ENCODE assay signal across 16 cellular contexts in genomic region chr12:49807991-49808580, GRCh38. TPM values are rescaled to one million over a fixed set of nuclear protein-coding genes. Genes with fewer than 3 reads are reported as not detected.
DNase-seq lines count a peak whose midpoint lies in the region; ATAC-seq and TF ChIP-seq lines count a peak whose summit lies in the region.
"Had no signal": no experiment of that assay in that cellular context is flagged by ENCODE, and none has a peak within 500 bp of the region (broad histone marks: within the 10 kb centered on the region; RNA-seq: fewer than 3 reads in every experiment).

No MANE protein-coding gene starts in this region.

- intact Hi-C loops in breast epithelium (cut with DNase I; ENCODE audit: low total_unique reads), result no loop called here
- intact Hi-C loops in MCF 10A (cut with micrococcal nuclease), result no loop called here
- intact Hi-C loops in activated CD8-positive, alpha-beta T cell treated with anti-CD3 and anti-CD28 coated beads for 36 hours (cut with micrococcal nuclease), result no loop called here

- TF ChIP-seq CTCF in breast epithelium (IDR thresholded peaks at IDR 0.05) (no peak), MCF 10A (IDR thresholded peaks at IDR 0.05; ENCODE audit: unreplicated experiment) (no peak), right atrium auricular region (IDR thresholded peaks at IDR 0.05) (no peak), osteocyte (IDR thresholded peaks at IDR 0.05) (no peak), upper lobe of left lung (IDR thresholded peaks at IDR 0.05) (no peak)
- TF ChIP-seq CTCF in activated CD8-positive, alpha-beta T cell treated with anti-CD3 and anti-CD28 coated beads for 36 hours (IDR thresholded peaks at IDR 0.05), result no peak

- H3K27ac Mint-ChIP-seq in MCF 10A (ENCODE audit: low read depth, unreplicated experiment) (no peak overlapping the region), osteocyte (ENCODE audit: unreplicated experiment) (peak overlapping the region; percentile 3)
- H3K27ac Mint-ChIP-seq in activated CD8-positive, alpha-beta T cell treated with anti-CD3 and anti-CD28 coated beads for 36 hours, result no peak overlapping the region

- no TSS peak for BruUV-seq in MCF 10A (replicated peaks; lab: Mats Ljungman, UMichigan)

- no peak for TF ChIP-seq POLR2A in breast epithelium (IDR thresholded peaks at IDR 0.05)
- TF ChIP-seq POLR2A in upper lobe of left lung (IDR thresholded peaks at IDR 0.05), result no peak
- TF ChIP-seq POLR2A in erythroblast (IDR thresholded peaks at IDR 0.05; ENCODE audit: low read length), result no peak

- H3K27me3 ChIP-seq in breast epithelium (no peaks in the 10 kb centered on the region), right atrium auricular region (no peaks in the 10 kb centered on the region), upper lobe of left lung (no peaks in the 10 kb centered on the region)

- H3K4me1 ChIP-seq in breast epithelium (peaks cover 0 to 7% of the 10 kb centered on the region in 2 donors), right atrium auricular region (peaks cover 0 to 52% of the 10 kb centered on the region in 2 donors), upper lobe of left lung (peaks cover 22 to 36% (median 24%) of the 10 kb centered on the region in 4 donors)

- H3K9me3 Mint-ChIP-seq in MCF 10A (ENCODE audit: unreplicated experiment), result no peaks in the 10 kb centered on the region
- no peaks in the 10 kb centered on the region for H3K9me3 Mint-ChIP-seq in osteocyte (ENCODE audit: unreplicated experiment)
- no peaks in the 10 kb centered on the region for H3K9me3 Mint-ChIP-seq in activated CD8-positive, alpha-beta T cell treated with anti-CD3 and anti-CD28 coated beads for 36 hours
- H3K9me3 Mint-ChIP-seq: CD4-positive, CD25-positive, alpha-beta regulatory T cell had no signal

- peak overlapping the region; percentile 54 to 89 for H3K27ac ChIP-seq in breast epithelium
- H3K27ac ChIP-seq in right atrium auricular region, result peak overlapping the region; percentile 77 to 85
- H3K27ac ChIP-seq in upper lobe of left lung, result peak overlapping the region; percentile 62 to 84 (median 66)
- H3K27ac ChIP-seq: 22Rv1, HL-60 had no signal

- ATAC-seq in upper lobe of left lung (ENCODE audit: low FRiP score in 2 of 2), result no peak
- ATAC-seq in HG03108 (IDR thresholded peaks at IDR 0.05; ENCODE audit: unreplicated experiment), result no peak
- ATAC-seq in activated CD8-positive, alpha-beta T cell treated with anti-CD3 and anti-CD28 coated beads for 36 hours, result no peak

- H3K4me3 Mint-ChIP-seq in MCF 10A (ENCODE audit: unreplicated experiment) (no peak overlapping the region), osteocyte (ENCODE audit: unreplicated experiment) (no peak overlapping the region)
- H3K4me3 Mint-ChIP-seq in activated CD8-positive, alpha-beta T cell treated with anti-CD3 and anti-CD28 coated beads for 36 hours, result no peak overlapping the region
- H3K4me3 Mint-ChIP-seq: CD4-positive, CD25-positive, alpha-beta regulatory T cell had no signal

- WGBS in upper lobe of left lung, 2 donors, result 79 to 84% methylated on average over 10 to 12 of the region's 12 CpGs

- no peaks in the 10 kb centered on the region for H3K4me1 Mint-ChIP-seq in MCF 10A (ENCODE audit: insufficient read depth, unreplicated experiment)
- H3K4me1 Mint-ChIP-seq in osteocyte (ENCODE audit: unreplicated experiment), result peaks cover 34% of the 10 kb centered on the region
- H3K4me1 Mint-ChIP-seq in activated CD8-positive, alpha-beta T cell treated with anti-CD3 and anti-CD28 coated beads for 36 hours (ENCODE audit: low read depth), result peaks cover 8% of the 10 kb centered on the region

- DNase-seq in breast epithelium (ENCODE audit: low spot score in 2 of 2) (peak in 1 of 2 donors; percentile 31), MCF 10A (ENCODE audit: unreplicated experiment) (no peak), right atrium auricular region (ENCODE audit: low spot score) (no peak), osteocyte (ENCODE audit: extremely low spot score, unreplicated experiment) (no peak), upper lobe of left lung (no peak), erythroblast (lab: John Stamatoyannopoulos, UW) (no peak)
- no peak for DNase-seq in activated CD8-positive, alpha-beta T cell treated with anti-CD3 and anti-CD28 coated beads for 36 hours
- DNase-seq: activated CD8-positive, alpha-beta memory T cell treated with anti-CD3 and anti-CD28 coated beads for 24 hours; activated gamma-delta T cell; CD4-positive, CD25-positive, alpha-beta regulatory T cell; kidney glomerular epithelial cell; stimulated activated CD4-positive, alpha-beta T cell treated with anti-CD3 and anti-CD28 coated beads, Interleukin-12 subunit alpha, Interleukin-12 subunit beta, amount 100 ng/mL, for 4 hours had no signal

- no peak for TF ChIP-seq EP300 in upper lobe of left lung (IDR thresholded peaks at IDR 0.05)

- POLR2A ChIA-PET in MCF 10A (lab: Yijun Ruan, JAX), result no interaction called here
- POLR2A ChIA-PET in activated CD8-positive, alpha-beta T cell treated with anti-CD3 and anti-CD28 coated beads for 36 hours (lab: Charles Lee), result no interaction called here

- H3K36me3 Mint-ChIP-seq in MCF 10A (ENCODE audit: insufficient read depth, unreplicated experiment), result peaks cover 41% of the 10 kb centered on the region
- peaks cover 17% of the 10 kb centered on the region for H3K36me3 Mint-ChIP-seq in osteocyte (ENCODE audit: unreplicated experiment)
- H3K36me3 Mint-ChIP-seq in activated CD8-positive, alpha-beta T cell treated with anti-CD3 and anti-CD28 coated beads for 36 hours (ENCODE audit: low read depth), result no peaks in the 10 kb centered on the region

- CTCF ChIA-PET in MCF 10A (lab: Yijun Ruan, JAX), result interaction anchor here (0.7 to 1.2 kb wide), 2 partner anchors 262 to 267 kb away, joined by 3 to 4 read pairs; no protein-coding TSS in a partner anchor
- CTCF ChIA-PET in activated CD8-positive, alpha-beta T cell treated with anti-CD3 and anti-CD28 coated beads for 36 hours (lab: Charles Lee), result interaction anchor here (1.0 to 1.6 kb wide), 2 partner anchors 10 to 30 kb away, joined by 3 to 4 read pairs; no protein-coding TSS in a partner anchor

- H3K4me3 ChIP-seq in breast epithelium, result no peak overlapping the region
- H3K4me3 ChIP-seq in right atrium auricular region, result no peak overlapping the region
- no peak overlapping the region for H3K4me3 ChIP-seq in upper lobe of left lung

- H3K27me3 Mint-ChIP-seq in MCF 10A (ENCODE audit: insufficient read depth, unreplicated experiment), result no peaks in the 10 kb centered on the region
- H3K27me3 Mint-ChIP-seq in osteocyte (ENCODE audit: unreplicated experiment), result no peaks in the 10 kb centered on the region
- no peaks in the 10 kb centered on the region for H3K27me3 Mint-ChIP-seq in activated CD8-positive, alpha-beta T cell treated with anti-CD3 and anti-CD28 coated beads for 36 hours

- H3K36me3 ChIP-seq in breast epithelium (no peaks in the 10 kb centered on the region), right atrium auricular region (peaks cover 29% of the 10 kb centered on the region), upper lobe of left lung (peaks cover 0 to 30% (median 26%) of the 10 kb centered on the region in 4 donors)

- H3K9me3 ChIP-seq in breast epithelium, result no peaks in the 10 kb centered on the region
- H3K9me3 ChIP-seq in right atrium auricular region, result no peaks in the 10 kb centered on the region
- no peaks in the 10 kb centered on the region for H3K9me3 ChIP-seq in upper lobe of left lung
- H3K9me3 ChIP-seq: SK-N-SH had no signal

RNA-seq across cellular contexts. Expression of gene NCKAP5L, which starts 20.1 kb away (rescaled TPM):
- total RNA-seq in breast epithelium (10 to 100 TPM; 11.4 to 15.8 (median 12.1) TPM), MCF 10A (2022) (19.9 and 23.1 TPM in 2 replicates), right atrium auricular region (10 to 100 TPM; 18.6 to 18.7 TPM), osteocyte (39.1 and 42.4 TPM in 2 replicates), upper lobe of left lung (10 to 100 TPM; 21.1 to 58.9 (median 30.8) TPM)
- 1 to 10 TPM; 5.5 to 5.7 TPM for total RNA-seq in activated CD8-positive, alpha-beta T cell treated with anti-CD3 and anti-CD28 coated beads for 36 hours

RNA-seq across cellular contexts. Expression of gene BCDIN3D, which starts 34.8 kb away (rescaled TPM):
- total RNA-seq in breast epithelium (1 to 10 TPM; 2.2 to 6.0 (median 3.9) TPM), MCF 10A (2022) (6.2 and 8.2 TPM in 2 replicates), right atrium auricular region (1 to 10 TPM; 1.8 to 2.0 TPM), osteocyte (4.2 and 5.3 TPM in 2 replicates), upper lobe of left lung (1 to 10 TPM in 5 of 6 donors, under 1 TPM in 1; 0.44 to 4.9 (median 4.2) TPM)
- 1 to 10 TPM; 5.0 to 5.3 TPM for total RNA-seq in activated CD8-positive, alpha-beta T cell treated with anti-CD3 and anti-CD28 coated beads for 36 hours
